ENCODE assay signal across 1 cellular context in the genomic region with DNA sequence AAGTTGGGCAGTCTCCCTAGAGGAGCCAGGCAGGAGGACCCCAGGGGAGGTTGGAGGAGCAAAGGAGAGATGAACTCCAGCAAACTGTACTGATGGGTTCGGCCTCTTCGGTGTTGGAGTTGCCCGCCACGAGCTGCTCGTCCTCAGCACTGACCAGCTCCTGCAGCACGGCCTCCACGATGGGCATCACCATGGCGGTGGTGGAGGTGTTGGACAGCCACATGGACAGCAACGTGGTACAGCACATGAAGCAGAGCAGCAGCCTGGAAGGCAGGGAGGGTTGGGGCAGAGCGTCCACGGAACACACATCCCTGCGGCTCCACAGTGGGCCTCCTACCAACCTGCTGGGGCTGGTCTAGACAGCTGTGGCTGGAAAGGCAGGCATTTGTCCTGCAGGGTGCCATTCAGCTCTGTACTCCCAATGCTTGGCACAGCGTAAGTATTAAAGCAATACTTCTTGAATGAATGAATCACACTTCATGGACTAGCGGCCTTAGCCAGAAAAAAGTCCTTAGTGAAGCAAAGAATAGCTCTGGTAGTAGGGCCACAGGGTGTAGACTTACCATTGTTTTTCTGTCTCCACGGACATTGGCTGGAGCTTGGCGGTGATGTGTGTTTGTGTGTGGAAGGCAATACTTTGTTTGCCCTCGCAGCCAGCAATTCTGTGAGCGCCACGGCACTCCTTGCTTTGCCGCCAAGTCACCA.
TF ChIP-seq lines count a peak whose summit lies in the region.

No MANE protein-coding gene starts in this region.

TF ChIP-seq in K562, 482 proteins besides CTCF, POLR2A, EP300 and RAD21:
- no peak for TF ChIP-seq THAP7 (CRISPR knock-in tag; IDR thresholded peaks at IDR 0.05)
- peak; percentile 46; the same call in 1 of the 2 replicates for TF ChIP-seq POLR2G (IDR thresholded peaks at IDR 0.05; ENCODE audit: low read depth, low read length)
